Comparison of ENCODE assay signal across 1 cellular context in genomic region chr13:98752111-98752941, GRCh38.
TF ChIP-seq lines count a peak whose summit lies in the region.

Gene SLC15A1, minus strand, starts transcription at chr13:98752672. Its CDS starts 74 bp downstream, at chr13:98752598.

TF ChIP-seq in H1, 55 proteins besides CTCF, POLR2A, EP300 and RAD21 (continued from another document):
- TF ChIP-seq ATF3 (IDR thresholded peaks at IDR 0.05; ENCODE audit: insufficient read depth, low read depth, low read length): no peak
- TF ChIP-seq E2F6 (IDR thresholded peaks at IDR 0.05): peak; percentile 69
- no peak for TF ChIP-seq TCF12 (IDR thresholded peaks at IDR 0.05; ENCODE audit: low read depth, low read length)
- peak; percentile 69 for TF ChIP-seq EZH2 (IDR thresholded peaks at IDR 0.05; ENCODE audit: low read depth, low read length, severe bottlenecking)
- TF ChIP-seq SIX5 (IDR thresholded peaks at IDR 0.05; ENCODE audit: low read depth, low read length): no peak
- TF ChIP-seq TBP (IDR thresholded peaks at IDR 0.05; ENCODE audit: low read depth, low read length): no peak
- no peak for TF ChIP-seq SP1 (IDR thresholded peaks at IDR 0.05; ENCODE audit: low read depth, low read length)
- TF ChIP-seq NRF1 (IDR thresholded peaks at IDR 0.05; ENCODE audit: low read depth, low read length): no peak
- TF ChIP-seq SIRT6 (IDR thresholded peaks at IDR 0.05; ENCODE audit: low read length): no peak
- TF ChIP-seq GTF2F1 (IDR thresholded peaks at IDR 0.05; ENCODE audit: borderline replicate concordance, low read depth, low read length): no peak
- TF ChIP-seq EGR1 (IDR thresholded peaks at IDR 0.05; ENCODE audit: borderline replicate concordance, low read depth, low read length): no peak
- TF ChIP-seq CEBPB (IDR thresholded peaks at IDR 0.05; ENCODE audit: low read depth, low read length): no peak
- no peak for TF ChIP-seq CBX5 (IDR thresholded peaks at IDR 0.05; ENCODE audit: low read depth, low read length)
- TF ChIP-seq SAP30 (IDR thresholded peaks at IDR 0.05; ENCODE audit: insufficient read depth, insufficient replicate concordance, low read length): no peak
- no peak for TF ChIP-seq USF2 (IDR thresholded peaks at IDR 0.05; ENCODE audit: low read length)
- no peak for TF ChIP-seq CBX8 (IDR thresholded peaks at IDR 0.05; ENCODE audit: borderline replicate concordance, low read depth, low read length)
- no peak for TF ChIP-seq SP2 (IDR thresholded peaks at IDR 0.05; ENCODE audit: low read length)
- TF ChIP-seq CHD2 (IDR thresholded peaks at IDR 0.05; ENCODE audit: low read length): no peak
- TF ChIP-seq SUZ12 (IDR thresholded peaks at IDR 0.05; ENCODE audit: low read length): peak; percentile 57
- TF ChIP-seq MAFK (IDR thresholded peaks at IDR 0.05; ENCODE audit: low read depth, low read length): no peak
- no peak for TF ChIP-seq BACH1 (IDR thresholded peaks at IDR 0.05; ENCODE audit: low read length)
- no peak for TF ChIP-seq ZNF274 (IDR thresholded peaks at IDR 0.05; ENCODE audit: borderline replicate concordance, extremely low read depth, low read length)
- no peak for TF ChIP-seq BRCA1 (IDR thresholded peaks at IDR 0.05; ENCODE audit: low read depth, low read length)
- no peak for TF ChIP-seq POU5F1 (IDR thresholded peaks at IDR 0.05; ENCODE audit: low read depth, low read length)
- no peak for TF ChIP-seq KDM5A (IDR thresholded peaks at IDR 0.05; ENCODE audit: low read length)
- TF ChIP-seq RBBP5 (IDR thresholded peaks at IDR 0.05; ENCODE audit: borderline replicate concordance, low read depth, low read length): no peak
- peak; percentile 73 for TF ChIP-seq KDM4A (IDR thresholded peaks at IDR 0.05; ENCODE audit: low read depth, low read length, severe bottlenecking)
- TF ChIP-seq SP4 (IDR thresholded peaks at IDR 0.05; ENCODE audit: low read length): no peak
- no peak for TF ChIP-seq CHD1 (IDR thresholded peaks at IDR 0.05; ENCODE audit: low read depth, low read length)
- TF ChIP-seq KDM1A (IDR thresholded peaks at IDR 0.05; ENCODE audit: borderline replicate concordance, low read length): no peak
- no peak for TF ChIP-seq YY1 (IDR thresholded peaks at IDR 0.05; ENCODE audit: low read depth, low read length)
- TF ChIP-seq HDAC2 (IDR thresholded peaks at IDR 0.05; ENCODE audit: borderline replicate concordance in 1 of 2, low read depth in 2 of 2, low read length in 2 of 2): no peak
- no peak for TF ChIP-seq JUN (IDR thresholded peaks at IDR 0.05; ENCODE audit: low read depth, low read length)
- 0 out of 2 replicates have a peak, but pooled peaks have one; percentile 7 for TF ChIP-seq GABPA (IDR thresholded peaks at IDR 0.05; ENCODE audit: borderline replicate concordance, insufficient read depth, low read length)
- no peak for TF ChIP-seq TAF1 (IDR thresholded peaks at IDR 0.05; ENCODE audit: low read depth, low read length)
- no peak for TF ChIP-seq TEAD4 (IDR thresholded peaks at IDR 0.05; ENCODE audit: low read depth, low read length)
- no peak for TF ChIP-seq TAF7 (optimal IDR thresholded peaks at IDR 0.05; ENCODE audit: borderline replicate concordance, low read depth, low read length)
- TF ChIP-seq CREB1 (IDR thresholded peaks at IDR 0.05): no peak
- peak; percentile 63 for TF ChIP-seq MAX (IDR thresholded peaks at IDR 0.05)
- no peak for TF ChIP-seq POLR2AphosphoS5 (IDR thresholded peaks at IDR 0.05; ENCODE audit: low read depth, low read length)
- no peak for TF ChIP-seq SRF (IDR thresholded peaks at IDR 0.05; ENCODE audit: low read depth, low read length)
- TF ChIP-seq RFX5 (IDR thresholded peaks at IDR 0.05; ENCODE audit: borderline replicate concordance, low read depth, low read length): no peak
- TF ChIP-seq CHD7 (IDR thresholded peaks at IDR 0.05; ENCODE audit: insufficient replicate concordance, low read length): no peak
- TF ChIP-seq HDAC6 (IDR thresholded peaks at IDR 0.05; ENCODE audit: low read depth, low read length): no peak
- TF ChIP-seq RXRA (IDR thresholded peaks at IDR 0.05; ENCODE audit: insufficient read depth, low read depth, low read length): no peak
- no peak for TF ChIP-seq JUND (IDR thresholded peaks at IDR 0.05; ENCODE audit: low read length)
- no peak for TF ChIP-seq ATF2 (IDR thresholded peaks at IDR 0.05; ENCODE audit: low read length)
- no peak for TF ChIP-seq FOSL1 (IDR thresholded peaks at IDR 0.05; ENCODE audit: insufficient read depth, low read depth, low read length)
- TF ChIP-seq BCL11A (IDR thresholded peaks at IDR 0.05; ENCODE audit: low read depth in 2 of 2, low read length in 2 of 2): no peak
- no peak for TF ChIP-seq NANOG (IDR thresholded peaks at IDR 0.05; ENCODE audit: insufficient read depth, low read depth, low read length, poor library complexity, severe bottlenecking)
- TF ChIP-seq RNF2 (IDR thresholded peaks at IDR 0.05; ENCODE audit: borderline replicate concordance, low read depth, low read length, missing control alignments, poor library complexity, severe bottlenecking): peak; percentile 43
- 0 out of 2 replicates have a peak, but pooled peaks have one; percentile 36 for TF ChIP-seq PHF8 (conservative IDR thresholded peaks at IDR 0.05; ENCODE audit: low read depth, low read length)
- TF ChIP-seq ASH2L (IDR thresholded peaks at IDR 0.05; ENCODE audit: low read length): peak; percentile 49
